ENCODE assay signal across 26 cellular contexts in genomic region chr10:111034598-111035310, GRCh38. TPM values are rescaled to one million over a fixed set of nuclear protein-coding genes. Genes with fewer than 3 reads are reported as not detected.
A peak's percentile ranks its signal among the peaks of the same experiment; 100 is the strongest.
DNase-seq lines count a peak whose midpoint lies in the region; FAIRE-seq and TF ChIP-seq lines count a peak whose summit lies in the region.
"Had no signal": no experiment of that assay in that cellular context is flagged by ENCODE, and none has a peak within 500 bp of the region (broad histone marks: within the 10 kb centered on the region; RNA-seq: fewer than 3 reads in every experiment).

No MANE protein-coding gene starts in this region.

- no peak overlapping the region for H2BK12ac ChIP-seq in H9 (ENCODE audit: insufficient read length, low read depth, low read length)

- H3K56ac ChIP-seq in H9 (ENCODE audit: insufficient read length, low read depth, low read length): no peak overlapping the region

- DNase-seq in BJ (ENCODE audit: low read depth) (peak; percentile 14), HS-5 (ENCODE audit: low read depth) (peak; percentile 44), brain microvascular endothelial cell (no peak), myocyte (ENCODE audit: low read depth) (peak; percentile 25), small intestine (no peak), H9 (no peak), NCI-H1694 (lab: John Stamatoyannopoulos, UW) (no peak)
- DNase-seq in stimulated activated CD4-positive, alpha-beta T cell treated with anti-CD3 and anti-CD28 coated beads, Interleukin-4, amount 100 ng/mL, for 24 hours: no peak
- DNase-seq: activated CD4-positive, CD25-positive, alpha-beta regulatory T cell treated with anti-CD3 and anti-CD28 coated beads, Interleukin-2, amount 50 U/mL, for 72 hours; activated T-cell treated with anti-CD3 and anti-CD28 coated beads, Interleukin-2, amount 50 U/mL, for 24 hours; adrenal gland; caudate nucleus; DMS79; immature natural killer cell; left ventricle myocardium superior; NCI-H1417 treated with DMSO at 0.1 percent for 48 hours; NCI-H2171; stimulated activated naive CD4-positive, alpha-beta T cell had no signal

- H3T11ph ChIP-seq in H9 (ENCODE audit: low read length): no peak overlapping the region

- H3K14ac ChIP-seq in H9 (ENCODE audit: insufficient read depth, low read length): no peak overlapping the region

- H3K4me1 ChIP-seq in small intestine (ENCODE audit: control insufficient read depth in 2 of 2, insufficient read depth in 1 of 2, low read depth in 1 of 2, low read length in 1 of 2): no peaks in the 10 kb centered on the region
- H3K4me1 ChIP-seq in H9 (ENCODE audit: insufficient read depth, low read length): no peaks in the 10 kb centered on the region
- H3K4me1 ChIP-seq: adrenal gland, prostate gland had no signal

- H3K4me3 ChIP-seq in BJ (ENCODE audit: low read depth, low read length): no peak overlapping the region
- H3K4me3 ChIP-seq in brain microvascular endothelial cell (ENCODE audit: low read depth, low read length): no peak overlapping the region
- no peak overlapping the region for H3K4me3 ChIP-seq in small intestine (ENCODE audit: low read depth in 1 of 2, low read length in 2 of 2)
- H3K4me3 ChIP-seq: adrenal gland, hepatocyte, prostate gland, smooth muscle cell, thoracic aorta had no signal

- no peak overlapping the region for H3K4ac ChIP-seq in H9 (ENCODE audit: low read depth, low read length)

- H4K5ac ChIP-seq in H9 (ENCODE audit: insufficient read length, low read depth, low read length): no peak overlapping the region

- no peak overlapping the region for H3K4me2 ChIP-seq in H9 (ENCODE audit: insufficient read depth, insufficient read length, low read length)
- H3K4me2 ChIP-seq: hepatocyte, smooth muscle cell had no signal

- H3K27me3 ChIP-seq in BJ (ENCODE audit: control insufficient read depth, insufficient read depth, low read length): no peaks in the 10 kb centered on the region
- H3K27me3 ChIP-seq in brain microvascular endothelial cell (replicated peaks): no peaks in the 10 kb centered on the region
- H3K27me3 ChIP-seq in small intestine (ENCODE audit: control insufficient read depth in 2 of 2, insufficient read depth in 2 of 2, low read length in 2 of 2): no peaks in the 10 kb centered on the region
- no peaks in the 10 kb centered on the region for H3K27me3 ChIP-seq in H9 (ENCODE audit: insufficient read depth, low read length)
- H3K27me3 ChIP-seq: adrenal gland, foreskin keratinocyte, hepatocyte had no signal

- no peak overlapping the region for H3K23ac ChIP-seq in H9 (ENCODE audit: insufficient read length, low read depth, low read length)

- H4K20me1 ChIP-seq in H9 (ENCODE audit: control insufficient read depth, insufficient read depth, insufficient read length): no peaks in the 10 kb centered on the region

- POLR2A ChIA-PET in BJ (lab: Charles Lee): no interaction called here

- H2BK120ac ChIP-seq in H9 (ENCODE audit: low read depth, low read length, poor library complexity, severe bottlenecking): no peak overlapping the region

- no peak for TF ChIP-seq CTCF in BJ (IDR thresholded peaks at IDR 0.05; ENCODE audit: insufficient read depth, low read depth, low read length)
- TF ChIP-seq CTCF in brain microvascular endothelial cell (IDR thresholded peaks at IDR 0.05; ENCODE audit: low read depth, low read length, missing control alignments): no peak
- no peak for TF ChIP-seq CTCF in H9 (conservative IDR thresholded peaks at IDR 0.05)

- no peak overlapping the region for H4K91ac ChIP-seq in H9 (ENCODE audit: insufficient read length, low read depth, low read length)

- no peak for FAIRE-seq in small intestine (lab: Jason Lieb, UNC)
- FAIRE-seq: endothelial cell of umbilical vein had no signal

- H3K27ac ChIP-seq in brain microvascular endothelial cell: peak overlapping the region; percentile 42
- H3K27ac ChIP-seq in small intestine (ENCODE audit: low read depth in 1 of 2, low read length in 1 of 2): no peak overlapping the region
- no peak overlapping the region for H3K27ac ChIP-seq in H9 (ENCODE audit: insufficient read length, low read depth, low read length)
- H3K27ac ChIP-seq: adrenal gland, foreskin keratinocyte, hepatocyte, prostate gland, thoracic aorta had no signal

- H2AK5ac ChIP-seq in H9 (ENCODE audit: insufficient read length, low read length): no peak overlapping the region

- no peak overlapping the region for H2AFZ ChIP-seq in H9 (ENCODE audit: low read length)
- H2AFZ ChIP-seq: hepatocyte had no signal

- no peaks in the 10 kb centered on the region for H3K36me3 ChIP-seq in BJ (ENCODE audit: control insufficient read depth, insufficient read depth, low read length)
- peaks cover 3% of the 10 kb centered on the region for H3K36me3 ChIP-seq in brain microvascular endothelial cell (replicated peaks)
- H3K36me3 ChIP-seq in small intestine (ENCODE audit: control insufficient read depth in 2 of 2, insufficient read depth in 2 of 2, low read length in 2 of 2): no peaks in the 10 kb centered on the region
- H3K36me3 ChIP-seq: adrenal gland, prostate gland, thoracic aorta had no signal

- no peaks in the 10 kb centered on the region for H3K23me2 ChIP-seq in H9 (ENCODE audit: insufficient read length, low read depth, low read length, poor library complexity, severe bottlenecking)

- peaks cover 17 to 43% (median 28%) of the 10 kb centered on the region in 3 experiments for H3K36me3 Mint-ChIP-seq in H9 (ENCODE audit: insufficient read depth in 1 of 3, low read depth in 3 of 3)

- no peak overlapping the region for H3K18ac ChIP-seq in H9 (ENCODE audit: insufficient read length, low read depth, low read length)

- no peak overlapping the region for H3K4me3 Mint-ChIP-seq in H9
- H3K4me3 Mint-ChIP-seq: activated T-cell treated with anti-CD3 and anti-CD28 coated beads, Interleukin-2, amount 50 U/mL, for 24 hours; immature natural killer cell; neural crest cell had no signal

- in situ Hi-C loops in brain microvascular endothelial cell (cut with HindIII; ENCODE audit: low pct_ligation_motif_present, low sequenced_read_pairs): no loop called here

- H3K9me3 ChIP-seq in small intestine (ENCODE audit: control insufficient read depth, low read depth) (no peaks in the 10 kb centered on the region), H9 (ENCODE audit: control insufficient read depth, low read depth, low read length) (peaks cover 5% of the 10 kb centered on the region)
- H3K9me3 ChIP-seq: prostate gland had no signal

- no peaks in the 10 kb centered on the region for H3K79me2 ChIP-seq in H9 (ENCODE audit: insufficient read depth, low read length)
- H3K79me2 ChIP-seq: hepatocyte had no signal

- no peaks in the 10 kb centered on the region; the same call in 1 of the 2 replicates for H3K27me3 Mint-ChIP-seq in H9 (ENCODE audit: low read depth)

- no peak overlapping the region for H3K27ac Mint-ChIP-seq in H9
- H3K27ac Mint-ChIP-seq: activated T-cell treated with anti-CD3 and anti-CD28 coated beads, Interleukin-2, amount 50 U/mL, for 24 hours; immature natural killer cell had no signal

- no peak overlapping the region for H4K8ac ChIP-seq in H9 (replicated peaks; ENCODE audit: insufficient read length, low read depth, low read length)

- no peak overlapping the region for H2BK15ac ChIP-seq in H9 (ENCODE audit: low read depth, low read length)

- H3K79me1 ChIP-seq in H9 (ENCODE audit: insufficient read depth, low read depth, low read length, poor library complexity, severe bottlenecking): no peaks in the 10 kb centered on the region

- CTCF ChIA-PET in BJ (lab: Yijun Ruan, JAX): interaction anchor here (0.6 kb wide), 2 partner anchors 97 to 127 kb away, joined by 3 read pairs; no protein-coding TSS in a partner anchor

- WGBS in small intestine, 3 donors: 70 to 92% (median 73%) methylated on average over 2 of the region's 2 CpGs
- no CpG with 5 or more reads among the region's 2 CpGs for WGBS in H9 (ENCODE audit: extremely low coverage, insufficient read length, low lambda C conversion rate)

- no peak overlapping the region for H2BK20ac ChIP-seq in H9 (ENCODE audit: low read depth, low read length, poor library complexity, severe bottlenecking)

- no peaks in the 10 kb centered on the region for H3K4me1 Mint-ChIP-seq in H9
- H3K4me1 Mint-ChIP-seq: neural crest cell had no signal

- peaks cover 32 to 37% of the 10 kb centered on the region in 2 experiments for H3K9me3 Mint-ChIP-seq in H9

- no peak overlapping the region for H2BK5ac ChIP-seq in H9 (ENCODE audit: insufficient read length, low read length)

- H3K9ac ChIP-seq in H9 (ENCODE audit: extremely low read depth, insufficient read length, low read length): no peak overlapping the region

RNA-seq across cellular contexts. Expression of gene ADRA2A, which starts 42.1 kb away (rescaled TPM):
- polyA plus RNA-seq in BJ (2011; rRNA removed): 0.18 and 0.25 TPM in 2 replicates
- polyA minus RNA-seq in BJ (2011; rRNA and poly(A)+ RNA removed): 0.09 and 0.10 TPM in 2 replicates
- total RNA-seq in myocyte: 0.31 and 1.3 TPM in 2 replicates
- polyA plus RNA-seq in myocyte (2012): 10.0 TPM
- 10 to 100 TPM in 1 of 3 donors, 1 to 10 TPM in 2; 1.1 to 19.3 (median 1.6) TPM for polyA plus RNA-seq in small intestine
- total RNA-seq in H9 (2021): 1.4 and 1.5 TPM in 2 replicates
- total RNA-seq: dermis microvascular lymphatic vessel endothelial cell, endothelial cell of umbilical vein, foreskin keratinocyte had no signal
- polyA plus RNA-seq: foreskin keratinocyte, immature natural killer cell had no signal

Comparison
In these comparisons a context has a peak if more than half of its experiments do, and no peak if none do; other contexts are left out.
1. DNase-seq: peak in BJ (single experiment), HS-5 (single experiment) and myocyte (single experiment); none in brain microvascular endothelial cell (single experiment), small intestine (single experiment), H9 (single experiment), NCI-H1694 (single experiment) and stimulated activated CD4-positive, alpha-beta T cell treated with anti-CD3 and anti-CD28 coated beads, Interleukin-4, amount 100 ng/mL, for 24 hours (single experiment).